ENCODE assay signal across 16 cellular contexts in genomic region chr1:58887059-58887458, GRCh38.
DNase-seq lines count a peak whose midpoint lies in the region; ATAC-seq and TF ChIP-seq lines count a peak whose summit lies in the region.
"Had no signal": no experiment of that assay in that cellular context is flagged by ENCODE, and none has a peak within 500 bp of the region (broad histone marks: within the 10 kb centered on the region; RNA-seq: fewer than 3 reads in every experiment).

No MANE protein-coding gene starts in this region.

- H3K27ac Mint-ChIP-seq in T-helper 1 cell treated with Interleukin-12 subunit alpha and Interleukin-12 subunit beta and Interleukin-4 antibody, amounts not matched to agents 30 μg/mL and 1 μg/mL, for 36 hours: peak overlapping the region; percentile 55
- H3K27ac Mint-ChIP-seq in natural killer cell treated with Interleukin-12 subunit alpha and Interleukin-12 subunit beta and Interleukin-15 and Interleukin-18, amount 100 ng/mL, for 72 hours: peak overlapping the region; percentile 84 to 96
- peak overlapping the region; percentile 7 for H3K27ac Mint-ChIP-seq in type B pancreatic cell
- no peak overlapping the region for H3K27ac Mint-ChIP-seq in T-cell
- H3K27ac Mint-ChIP-seq: activated naive CD4-positive, alpha-beta T cell treated with anti-CD3 and anti-CD28 coated beads for 36 hours had no signal

- H3K36me3 Mint-ChIP-seq in T-helper 1 cell treated with Interleukin-12 subunit alpha and Interleukin-12 subunit beta and Interleukin-4 antibody, amounts not matched to agents 30 μg/mL and 1 μg/mL, for 36 hours (ENCODE audit: low read depth): peaks cover 27% of the 10 kb centered on the region
- H3K36me3 Mint-ChIP-seq in natural killer cell treated with Interleukin-12 subunit alpha and Interleukin-12 subunit beta and Interleukin-15 and Interleukin-18, amount 100 ng/mL, for 72 hours: no peaks in the 10 kb centered on the region
- H3K36me3 Mint-ChIP-seq in type B pancreatic cell (no peaks in the 10 kb centered on the region), T-cell (peaks cover 3% of the 10 kb centered on the region)
- H3K36me3 Mint-ChIP-seq: CD8-positive, alpha-beta memory T cell had no signal

- no peaks in the 10 kb centered on the region for H3K9me3 Mint-ChIP-seq in T-helper 1 cell treated with Interleukin-12 subunit alpha and Interleukin-12 subunit beta and Interleukin-4 antibody, amounts not matched to agents 30 μg/mL and 1 μg/mL, for 36 hours
- peaks cover 9% of the 10 kb centered on the region for H3K9me3 Mint-ChIP-seq in natural killer cell treated with Interleukin-12 subunit alpha and Interleukin-12 subunit beta and Interleukin-15 and Interleukin-18, amount 100 ng/mL, for 72 hours
- H3K9me3 Mint-ChIP-seq in type B pancreatic cell (no peaks in the 10 kb centered on the region), T-cell (no peaks in the 10 kb centered on the region)
- H3K9me3 Mint-ChIP-seq: activated naive CD4-positive, alpha-beta T cell treated with anti-CD3 and anti-CD28 coated beads for 36 hours; CD8-positive, alpha-beta memory T cell had no signal

- POLR2A ChIA-PET in T-cell (lab: Charles Lee): no interaction called here

- ATAC-seq in natural killer cell treated with Interleukin-12 subunit alpha and Interleukin-12 subunit beta and Interleukin-15 and Interleukin-18, amount 100 ng/mL, for 72 hours: no peak
- no peak for ATAC-seq in T-cell (replicated peaks in 1 of 4)
- no peak for ATAC-seq in HG02798 (IDR thresholded peaks at IDR 0.05; ENCODE audit: poor library complexity, unreplicated experiment)

- DNase-seq in T-helper 1 cell (no peak), fibroblast of peridontal ligament (ENCODE audit: extremely low read depth) (peak; percentile 80), type B pancreatic cell (ENCODE audit: extremely low spot score, unreplicated experiment) (no peak), C1 segment of cervical spinal cord (lab: John Stamatoyannopoulos, UW) (no peak), T-cell (no peak)
- DNase-seq in natural killer cell treated with Interleukin-12 subunit alpha and Interleukin-12 subunit beta and Interleukin-15 and Interleukin-18, amount 100 ng/mL, for 72 hours (ENCODE audit: low spot score): no peak
- DNase-seq: activated naive CD4-positive, alpha-beta T cell treated with anti-CD3 and anti-CD28 coated beads for 36 hours; CD8-positive, alpha-beta memory T cell; central memory CD4-positive, alpha-beta T cell; erythroblast; GF-D8; NCI-H2029 treated with DMSO at 0.1 percent for 48 hours; NCI-H69; SW 1271 had no signal

- H3K4me3 Mint-ChIP-seq in T-helper 1 cell treated with Interleukin-12 subunit alpha and Interleukin-12 subunit beta and Interleukin-4 antibody, amounts not matched to agents 30 μg/mL and 1 μg/mL, for 36 hours: peak overlapping the region; percentile 1
- peak overlapping the region; percentile 69 for H3K4me3 Mint-ChIP-seq in natural killer cell treated with Interleukin-12 subunit alpha and Interleukin-12 subunit beta and Interleukin-15 and Interleukin-18, amount 100 ng/mL, for 72 hours
- H3K4me3 Mint-ChIP-seq in type B pancreatic cell: no peak overlapping the region
- H3K4me3 Mint-ChIP-seq in T-cell: peak overlapping the region in 1 of 3 donors; percentile 58
- H3K4me3 Mint-ChIP-seq: activated naive CD4-positive, alpha-beta T cell treated with anti-CD3 and anti-CD28 coated beads for 36 hours had no signal

- H3K27me3 Mint-ChIP-seq in T-helper 1 cell treated with Interleukin-12 subunit alpha and Interleukin-12 subunit beta and Interleukin-4 antibody, amounts not matched to agents 30 μg/mL and 1 μg/mL, for 36 hours (ENCODE audit: low read depth): no peaks in the 10 kb centered on the region
- peaks cover 0 to 4% of the 10 kb centered on the region in 2 donors for H3K27me3 Mint-ChIP-seq in natural killer cell treated with Interleukin-12 subunit alpha and Interleukin-12 subunit beta and Interleukin-15 and Interleukin-18, amount 100 ng/mL, for 72 hours
- H3K27me3 Mint-ChIP-seq in type B pancreatic cell (no peaks in the 10 kb centered on the region), T-cell (no peaks in the 10 kb centered on the region)
- H3K27me3 Mint-ChIP-seq: CD8-positive, alpha-beta memory T cell had no signal

- CTCF ChIA-PET in T-cell (lab: Charles Lee): interaction anchor here in 1 of 2 donors (1.5 kb wide), 1 partner anchor 134 kb away, joined by 4 read pairs; no protein-coding TSS in a partner anchor

- no peak for TF ChIP-seq CTCF in type B pancreatic cell (conservative IDR thresholded peaks at IDR 0.05)

- H3K4me1 Mint-ChIP-seq in T-helper 1 cell treated with Interleukin-12 subunit alpha and Interleukin-12 subunit beta and Interleukin-4 antibody, amounts not matched to agents 30 μg/mL and 1 μg/mL, for 36 hours (ENCODE audit: low read depth): peaks cover 60% of the 10 kb centered on the region
- H3K4me1 Mint-ChIP-seq in natural killer cell treated with Interleukin-12 subunit alpha and Interleukin-12 subunit beta and Interleukin-15 and Interleukin-18, amount 100 ng/mL, for 72 hours (ENCODE audit: low read depth in 2 of 2): peaks cover 49 to 52% of the 10 kb centered on the region in 2 donors
- H3K4me1 Mint-ChIP-seq in type B pancreatic cell (ENCODE audit: unreplicated experiment) (peaks cover 31% of the 10 kb centered on the region), T-cell (peaks cover 39 to 69% (median 43%) of the 10 kb centered on the region in 3 donors)

Comparison
In these comparisons a context has a peak if more than half of its experiments do, and no peak if none do; other contexts are left out.
1. H3K27ac Mint-ChIP-seq: peak in T-helper 1 cell treated with Interleukin-12 subunit alpha and Interleukin-12 subunit beta and Interleukin-4 antibody, amounts not matched to agents 30 μg/mL and 1 μg/mL, for 36 hours (single experiment), natural killer cell treated with Interleukin-12 subunit alpha and Interleukin-12 subunit beta and Interleukin-15 and Interleukin-18, amount 100 ng/mL, for 72 hours (2 of 2) and type B pancreatic cell (single experiment); none in T-cell (0 of 2).